In the genomic region with DNA sequence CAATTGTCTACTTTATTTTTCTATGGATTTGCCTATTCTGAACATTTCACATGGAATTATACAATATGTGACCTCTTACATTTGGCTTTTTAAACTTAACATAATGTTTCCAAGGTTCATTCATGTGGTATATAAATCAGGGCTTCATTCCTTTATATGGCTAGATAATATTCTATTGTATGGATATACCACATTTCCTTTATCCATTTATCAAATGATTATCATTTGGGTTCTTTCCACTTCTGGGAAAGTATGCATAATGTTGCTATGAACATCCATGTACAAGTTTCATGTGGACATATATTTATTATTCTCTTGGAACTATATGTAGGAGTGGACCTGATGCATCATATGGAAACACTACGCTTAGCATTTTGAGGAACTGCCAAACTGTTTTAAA, we compare ENCODE assay signal across 29 cellular contexts.
"Had no signal": no experiment of that assay in that cellular context is flagged by ENCODE, and none has a peak within 500 bp of the region (broad histone marks: within the 10 kb centered on the region; RNA-seq: fewer than 3 reads in every experiment).

No MANE protein-coding gene starts in this region.

- H3K27me3 ChIP-seq: ascending aorta, breast epithelium had no signal

- H3K4me1 ChIP-seq: breast epithelium had no signal

- H3K27ac ChIP-seq: ascending aorta, breast epithelium, WERI-Rb-1 had no signal

- H3K4me3 ChIP-seq: ascending aorta, breast epithelium had no signal

- DNase-seq: activated CD4-positive, alpha-beta memory T cell treated with anti-CD3 and anti-CD28 coated beads, Interleukin-2, amount 10 ng/mL, durations not matched to agents 7 days and 5 days; activated CD4-positive, alpha-beta T cell treated with anti-CD3 and anti-CD28 coated beads for 1 hour; activated CD4-positive, alpha-beta T cell treated with anti-CD3 and anti-CD28 coated beads for 36 hours; activated CD4-positive, alpha-beta T cell treated with anti-CD3 and anti-CD28 coated beads for 48 hours; activated CD4-positive, alpha-beta T cell treated with anti-CD3 and anti-CD28 coated beads, Interleukin-2, amount 10 ng/mL, durations not matched to agents 7 days and 5 days; activated CD4-positive, alpha-beta T cell treated with anti-CD3 and anti-CD28 coated beads, Interleukin-2, amount 50 U/mL, for 48 hours; activated CD4-positive, CD25-positive, alpha-beta regulatory T cell; activated CD8-positive, alpha-beta memory T cell treated with anti-CD3 and anti-CD28 coated beads for 24 hours; activated CD8-positive, alpha-beta memory T cell treated with anti-CD3 and anti-CD28 coated beads, Interleukin-2, amount 10 ng/mL, durations not matched to agents 7 days and 5 days; activated CD8-positive, alpha-beta memory T cell treated with anti-CD3 and anti-CD28 coated beads, Interleukin-2, amount 50 U/mL, for 48 hours; activated CD8-positive, alpha-beta T cell treated with anti-CD3 and anti-CD28 coated beads, Interleukin-2, amount 10 ng/mL, durations not matched to agents 7 days and 5 days; activated effector memory CD4-positive, alpha-beta T cell treated with Interleukin-2 at 50 U/mL for 16 hours; activated gamma-delta T cell; activated naive CD4-positive, alpha-beta T cell treated with anti-CD3 and anti-CD28 coated beads, Interleukin-2, amount 10 ng/mL, durations not matched to agents 7 days and 5 days; activated naive CD4-positive, alpha-beta T cell treated with Interleukin-2 at 50 U/mL for 16 hours; activated naive CD8-positive, alpha-beta T cell treated with anti-CD3 and anti-CD28 coated beads, Interleukin-2, amount 10 ng/mL, durations not matched to agents 7 days and 5 days; activated naive CD8-positive, alpha-beta T cell treated with anti-CD3 and anti-CD28 coated beads, Interleukin-2, amount 50 U/mL, for 24 hours; activated T-cell treated with anti-CD3 and anti-CD28 coated beads, Interleukin-2, amount 50 U/mL, for 24 hours; activated T-cell treated with anti-CD3 and anti-CD28 coated beads, Interleukin-2, amount 50 U/mL, for 48 hours; amygdala; anterior cingulate cortex; central memory CD4-positive, alpha-beta T cell; T-helper 1 cell; T1000; WERI-Rb-1 had no signal

- H3K36me3 ChIP-seq: ascending aorta, breast epithelium, WERI-Rb-1 had no signal

- ATAC-seq: activated CD4-positive, alpha-beta T cell treated with anti-CD3 and anti-CD28 coated beads for 36 hours; activated CD4-positive, CD25-positive, alpha-beta regulatory T cell treated with anti-CD3 and anti-CD28 coated beads, Interleukin-2, amount 50 U/mL, for 24 hours; activated CD8-positive, alpha-beta memory T cell treated with anti-CD3 and anti-CD28 coated beads, Interleukin-2, amount 10 ng/mL, durations not matched to agents 7 days and 5 days; activated CD8-positive, alpha-beta T cell treated with anti-CD3 and anti-CD28 coated beads, Interleukin-2, amount 10 ng/mL, durations not matched to agents 7 days and 5 days; activated naive CD8-positive, alpha-beta T cell treated with anti-CD3 and anti-CD28 coated beads, Interleukin-2, amount 50 U/mL, for 24 hours; WTC11 had no signal
